ENCODE assay signal across 13 cellular contexts in the genomic region with DNA sequence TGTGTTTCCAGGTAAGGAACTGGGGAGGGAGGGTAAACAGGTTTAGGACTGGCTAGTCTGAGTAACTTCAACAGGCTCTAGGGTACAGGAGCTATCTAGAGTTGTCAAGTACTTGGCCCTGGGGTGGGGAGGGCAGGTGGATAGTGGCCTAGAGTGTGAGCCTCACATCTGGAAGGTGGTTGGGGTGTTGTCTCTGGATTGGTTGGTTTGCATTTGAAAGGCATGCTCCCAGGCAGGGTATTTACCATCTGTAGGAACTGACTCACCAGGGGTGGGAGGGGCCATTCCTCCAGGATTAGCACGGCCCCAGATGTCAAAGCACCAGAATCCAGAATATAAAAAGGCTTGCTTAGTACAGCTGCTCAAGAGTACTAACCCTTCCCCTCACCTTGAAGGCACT.
DNase-seq lines count a peak whose midpoint lies in the region; ATAC-seq, FAIRE-seq and TF ChIP-seq lines count a peak whose summit lies in the region.
"Had no signal": no experiment of that assay in that cellular context is flagged by ENCODE, and none has a peak within 500 bp of the region (broad histone marks: within the 10 kb centered on the region; RNA-seq: fewer than 3 reads in every experiment).

No MANE protein-coding gene starts in this region.

- FAIRE-seq in A549 (lab: Jason Lieb, UNC): no peak

- peak; percentile 50 to 64; a peak in 3 of 6 replicates for ATAC-seq in A549
- ATAC-seq in GM21737 (IDR thresholded peaks at IDR 0.05; ENCODE audit: unreplicated experiment): no peak

- CTCF ChIA-PET in A549 (lab: Yijun Ruan, JAX): interaction anchor here (0.6 to 1.0 kb wide), 2 partner anchors 9 to 357 kb away, joined by 3 to 5 read pairs; no protein-coding TSS in a partner anchor
- CTCF ChIA-PET in activated naive CD4-positive, alpha-beta T cell treated with anti-CD3 and anti-CD28 coated beads, Interleukin-2, amount 10 ng/mL, durations not matched to agents 7 days and 5 days (lab: Charles Lee): no interaction called here

- 22% methylated on average over 1 of the region's 1 CpG for WGBS in A549 (ENCODE audit: missing lambda C conversion rate)
- WGBS in HUES64: 20% methylated on average over 1 of the region's 1 CpG

- peaks cover 63% of the 10 kb centered on the region for H3K4me1 Mint-ChIP-seq in chondrocyte (ENCODE audit: low read depth)
- H3K4me1 Mint-ChIP-seq in activated naive CD4-positive, alpha-beta T cell treated with anti-CD3 and anti-CD28 coated beads, Interleukin-2, amount 10 ng/mL, durations not matched to agents 7 days and 5 days: peaks cover 3% of the 10 kb centered on the region
- H3K4me1 Mint-ChIP-seq: activated CD4-positive, alpha-beta T cell treated with anti-CD3 and anti-CD28 coated beads, Interleukin-2, amount 10 ng/mL, durations not matched to agents 7 days and 5 days; activated naive CD8-positive, alpha-beta T cell treated with anti-CD3 and anti-CD28 coated beads for 36 hours had no signal

- H3K27ac ChIP-seq in A549 (no peak overlapping the region), HUES64 (ENCODE audit: low read depth, low read length) (peak overlapping the region; percentile 46; the same call in 1 of the 2 replicates)

- POLR2A ChIA-PET in A549 (lab: Yijun Ruan, JAX): no interaction called here

- peak overlapping the region; percentile 13 for H3K4me3 Mint-ChIP-seq in chondrocyte (ENCODE audit: unreplicated experiment)
- H3K4me3 Mint-ChIP-seq in activated naive CD4-positive, alpha-beta T cell treated with anti-CD3 and anti-CD28 coated beads, Interleukin-2, amount 10 ng/mL, durations not matched to agents 7 days and 5 days: no peak overlapping the region
- H3K4me3 Mint-ChIP-seq: activated CD4-positive, alpha-beta T cell treated with anti-CD3 and anti-CD28 coated beads, Interleukin-2, amount 10 ng/mL, durations not matched to agents 7 days and 5 days; activated naive CD8-positive, alpha-beta T cell treated with anti-CD3 and anti-CD28 coated beads for 36 hours had no signal

- no peak overlapping the region for H3K4me2 ChIP-seq in A549

- H3K4me1 ChIP-seq in A549 (no peaks in the 10 kb centered on the region), HUES64 (ENCODE audit: insufficient read depth, low read length) (peaks cover 58% of the 10 kb centered on the region)

- H3K27me3 ChIP-seq in HUES64 (ENCODE audit: insufficient read depth, low read length) (no peaks in the 10 kb centered on the region), kidney epithelial cell (ENCODE audit: control insufficient read depth, insufficient read depth, low read length) (no peaks in the 10 kb centered on the region)

- peak; percentile 8 to 12 for DNase-seq in A549 (ENCODE audit: low read depth in 1 of 2, low spot score in 1 of 2)
- no peak for DNase-seq in chondrocyte (ENCODE audit: low spot score)
- peak; percentile 38 for DNase-seq in kidney epithelial cell (ENCODE audit: low read depth)
- no peak for DNase-seq in activated effector memory CD4-positive, alpha-beta T cell treated with anti-CD3 and anti-CD28 coated beads, Interleukin-2, amount 50 U/mL, for 16 hours
- DNase-seq in activated naive CD4-positive, alpha-beta T cell treated with anti-CD3 and anti-CD28 coated beads, Interleukin-2, amount 10 ng/mL, durations not matched to agents 7 days and 5 days: no peak
- no peak for DNase-seq in ACHN
- DNase-seq: activated CD4-positive, alpha-beta T cell treated with anti-CD3 and anti-CD28 coated beads, Interleukin-2, amount 10 ng/mL, durations not matched to agents 7 days and 5 days; activated naive CD8-positive, alpha-beta T cell treated with anti-CD3 and anti-CD28 coated beads for 36 hours; foreskin melanocyte; NCI-H1436; RPMI8226 had no signal

- H3K4me3 ChIP-seq in A549: no peak overlapping the region
- no peak overlapping the region for H3K4me3 ChIP-seq in HUES64 (ENCODE audit: low read length)
- H3K4me3 ChIP-seq in kidney epithelial cell (ENCODE audit: low read depth, low read length): no peak overlapping the region

- in situ Hi-C loops in ACHN (cut with HindIII; ENCODE audit: low pct_ligation_motif_present, low pct_unique_long_range_greater_than_20kb, low sequenced_read_pairs): no loop called here

- H3K36me3 ChIP-seq in HUES64 (ENCODE audit: insufficient read depth, low read length): no peaks in the 10 kb centered on the region
- H3K36me3 ChIP-seq in kidney epithelial cell (ENCODE audit: control insufficient read depth, insufficient read depth, low read length): no peaks in the 10 kb centered on the region

- H3K9me3 ChIP-seq in A549 (no peaks in the 10 kb centered on the region), HUES64 (ENCODE audit: insufficient read depth, low read depth, low read length) (no peaks in the 10 kb centered on the region)

- H3K27ac Mint-ChIP-seq in chondrocyte (ENCODE audit: unreplicated experiment): peak overlapping the region; percentile 76
- H3K27ac Mint-ChIP-seq in activated naive CD4-positive, alpha-beta T cell treated with anti-CD3 and anti-CD28 coated beads, Interleukin-2, amount 10 ng/mL, durations not matched to agents 7 days and 5 days: no peak overlapping the region
- H3K27ac Mint-ChIP-seq: activated CD4-positive, alpha-beta T cell treated with anti-CD3 and anti-CD28 coated beads, Interleukin-2, amount 10 ng/mL, durations not matched to agents 7 days and 5 days; activated naive CD8-positive, alpha-beta T cell treated with anti-CD3 and anti-CD28 coated beads for 36 hours had no signal

- no peak overlapping the region for H3K9ac ChIP-seq in HUES64 (ENCODE audit: low read depth, low read length)

- no peak for TF ChIP-seq POLR2A in A549 (IDR thresholded peaks at IDR 0.05; ENCODE audit: low read length)

- no peaks in the 10 kb centered on the region for H3K9me3 Mint-ChIP-seq in chondrocyte (ENCODE audit: low read depth)
- H3K9me3 Mint-ChIP-seq in activated naive CD4-positive, alpha-beta T cell treated with anti-CD3 and anti-CD28 coated beads, Interleukin-2, amount 10 ng/mL, durations not matched to agents 7 days and 5 days: no peaks in the 10 kb centered on the region
- H3K9me3 Mint-ChIP-seq: activated CD4-positive, alpha-beta T cell treated with anti-CD3 and anti-CD28 coated beads, Interleukin-2, amount 10 ng/mL, durations not matched to agents 7 days and 5 days; activated naive CD8-positive, alpha-beta T cell treated with anti-CD3 and anti-CD28 coated beads for 36 hours had no signal

- TF ChIP-seq CTCF in A549 (IDR thresholded peaks at IDR 0.05): no peak
- TF ChIP-seq CTCF in chondrocyte (IDR thresholded peaks at IDR 0.05): no peak
- TF ChIP-seq CTCF in kidney epithelial cell (IDR thresholded peaks at IDR 0.05; ENCODE audit: insufficient read depth, low read length, poor library complexity, severe bottlenecking): no peak

- TF ChIP-seq RAD21 in A549 (conservative IDR thresholded peaks at IDR 0.05 in 1 of 2, IDR thresholded peaks at IDR 0.05 in 1 of 2): no peak

- no peaks in the 10 kb centered on the region for H3K36me3 Mint-ChIP-seq in chondrocyte (ENCODE audit: low read depth)
- no peaks in the 10 kb centered on the region for H3K36me3 Mint-ChIP-seq in activated naive CD4-positive, alpha-beta T cell treated with anti-CD3 and anti-CD28 coated beads, Interleukin-2, amount 10 ng/mL, durations not matched to agents 7 days and 5 days
- H3K36me3 Mint-ChIP-seq: activated naive CD8-positive, alpha-beta T cell treated with anti-CD3 and anti-CD28 coated beads for 36 hours had no signal

- TF ChIP-seq EP300 in A549 (IDR thresholded peaks at IDR 0.05): no peak

- no peaks in the 10 kb centered on the region for H3K27me3 Mint-ChIP-seq in chondrocyte (ENCODE audit: low read depth)
- H3K27me3 Mint-ChIP-seq in activated naive CD4-positive, alpha-beta T cell treated with anti-CD3 and anti-CD28 coated beads, Interleukin-2, amount 10 ng/mL, durations not matched to agents 7 days and 5 days: no peaks in the 10 kb centered on the region
- H3K27me3 Mint-ChIP-seq: activated CD4-positive, alpha-beta T cell treated with anti-CD3 and anti-CD28 coated beads, Interleukin-2, amount 10 ng/mL, durations not matched to agents 7 days and 5 days had no signal

TF ChIP-seq in A549, 52 proteins besides CTCF, POLR2A, EP300 and RAD21 (continues in another document):
- no peak for TF ChIP-seq FOSL2 (IDR thresholded peaks at IDR 0.05)
- TF ChIP-seq FOSL2 (CRISPR knock-in tag; IDR thresholded peaks at IDR 0.05): no peak
- TF ChIP-seq MAZ (IDR thresholded peaks at IDR 0.05; ENCODE audit: borderline replicate concordance, low read depth, low read length): no peak
- TF ChIP-seq HDAC2 (IDR thresholded peaks at IDR 0.05): no peak
- no peak for TF ChIP-seq CBX8 (IDR thresholded peaks at IDR 0.05)
- TF ChIP-seq CHD2 (IDR thresholded peaks at IDR 0.05; ENCODE audit: low read length, partially characterized antibody): no peak
- TF ChIP-seq JUNB (IDR thresholded peaks at IDR 0.05): no peak
- TF ChIP-seq, protein P1, sequence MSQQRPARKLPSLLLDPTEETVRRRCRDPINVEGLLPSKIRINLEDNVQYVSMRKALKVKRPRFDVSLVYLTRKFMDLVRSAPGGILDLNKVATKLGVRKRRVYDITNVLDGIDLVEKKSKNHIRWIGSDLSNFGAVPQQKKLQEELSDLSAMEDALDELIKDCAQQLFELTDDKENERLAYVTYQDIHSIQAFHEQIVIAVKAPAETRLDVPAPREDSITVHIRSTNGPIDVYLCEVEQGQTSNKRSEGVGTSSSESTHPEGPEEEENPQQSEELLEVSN (IDR thresholded peaks at IDR 0.05; ENCODE audit: borderline replicate concordance, low read depth): no peak
- TF ChIP-seq, protein P2, sequence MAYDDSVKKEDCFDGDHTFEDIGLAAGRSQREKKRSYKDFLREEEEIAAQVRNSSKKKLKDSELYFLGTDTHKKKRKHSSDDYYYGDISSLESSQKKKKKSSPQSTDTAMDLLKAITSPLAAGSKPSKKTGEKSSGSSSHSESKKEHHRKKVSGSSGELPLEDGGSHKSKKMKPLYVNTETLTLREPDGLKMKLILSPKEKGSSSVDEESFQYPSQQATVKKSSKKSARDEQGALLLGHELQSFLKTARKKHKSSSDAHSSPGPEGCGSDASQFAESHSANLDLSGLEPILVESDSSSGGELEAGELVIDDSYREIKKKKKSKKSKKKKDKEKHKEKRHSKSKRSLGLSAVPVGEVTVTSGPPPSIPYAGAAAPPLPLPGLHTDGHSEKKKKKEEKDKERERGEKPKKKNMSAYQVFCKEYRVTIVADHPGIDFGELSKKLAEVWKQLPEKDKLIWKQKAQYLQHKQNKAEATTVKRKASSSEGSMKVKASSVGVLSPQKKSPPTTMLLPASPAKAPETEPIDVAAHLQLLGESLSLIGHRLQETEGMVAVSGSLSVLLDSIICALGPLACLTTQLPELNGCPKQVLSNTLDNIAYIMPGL (CRISPR knock-in tag; IDR thresholded peaks at IDR 0.05; ENCODE audit: borderline replicate concordance): no peak
- TF ChIP-seq KDM5A (IDR thresholded peaks at IDR 0.05): no peak

Comparison
In these comparisons a context has a peak if more than half of its experiments do, and no peak if none do; other contexts are left out.
1. DNase-seq: peak in A549 (2 of 2) and kidney epithelial cell (single experiment); none in chondrocyte (single experiment), activated effector memory CD4-positive, alpha-beta T cell treated with anti-CD3 and anti-CD28 coated beads, Interleukin-2, amount 50 U/mL, for 16 hours (single experiment), activated naive CD4-positive, alpha-beta T cell treated with anti-CD3 and anti-CD28 coated beads, Interleukin-2, amount 10 ng/mL, durations not matched to agents 7 days and 5 days (single experiment) and ACHN (single experiment).